1 cellular context compared by ENCODE assay signal in the genomic region with DNA sequence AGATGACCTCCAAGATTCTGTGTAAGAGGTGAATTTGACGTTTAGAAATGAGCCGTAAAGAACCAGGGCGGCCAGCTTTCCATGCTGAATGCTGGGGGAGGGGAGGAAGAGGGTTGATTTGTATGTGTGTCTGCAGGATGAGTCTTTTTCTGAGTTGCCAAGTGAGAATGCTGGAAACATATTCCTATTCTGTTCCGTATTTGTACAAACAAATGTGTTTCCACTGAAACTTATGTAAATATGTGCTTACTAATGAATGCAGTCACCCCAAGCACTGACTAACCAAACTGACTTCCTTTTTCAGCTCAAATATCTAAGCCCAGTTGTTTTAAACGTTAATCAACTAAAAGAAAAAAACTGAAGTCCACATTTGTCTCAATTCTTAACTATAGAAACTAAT.
TF ChIP-seq lines count a peak whose summit lies in the region.

No MANE protein-coding gene starts in this region.

TF ChIP-seq in GM23338, 12 proteins besides CTCF, POLR2A, EP300 and RAD21 (continued from another document):
- TF ChIP-seq, protein P1, sequence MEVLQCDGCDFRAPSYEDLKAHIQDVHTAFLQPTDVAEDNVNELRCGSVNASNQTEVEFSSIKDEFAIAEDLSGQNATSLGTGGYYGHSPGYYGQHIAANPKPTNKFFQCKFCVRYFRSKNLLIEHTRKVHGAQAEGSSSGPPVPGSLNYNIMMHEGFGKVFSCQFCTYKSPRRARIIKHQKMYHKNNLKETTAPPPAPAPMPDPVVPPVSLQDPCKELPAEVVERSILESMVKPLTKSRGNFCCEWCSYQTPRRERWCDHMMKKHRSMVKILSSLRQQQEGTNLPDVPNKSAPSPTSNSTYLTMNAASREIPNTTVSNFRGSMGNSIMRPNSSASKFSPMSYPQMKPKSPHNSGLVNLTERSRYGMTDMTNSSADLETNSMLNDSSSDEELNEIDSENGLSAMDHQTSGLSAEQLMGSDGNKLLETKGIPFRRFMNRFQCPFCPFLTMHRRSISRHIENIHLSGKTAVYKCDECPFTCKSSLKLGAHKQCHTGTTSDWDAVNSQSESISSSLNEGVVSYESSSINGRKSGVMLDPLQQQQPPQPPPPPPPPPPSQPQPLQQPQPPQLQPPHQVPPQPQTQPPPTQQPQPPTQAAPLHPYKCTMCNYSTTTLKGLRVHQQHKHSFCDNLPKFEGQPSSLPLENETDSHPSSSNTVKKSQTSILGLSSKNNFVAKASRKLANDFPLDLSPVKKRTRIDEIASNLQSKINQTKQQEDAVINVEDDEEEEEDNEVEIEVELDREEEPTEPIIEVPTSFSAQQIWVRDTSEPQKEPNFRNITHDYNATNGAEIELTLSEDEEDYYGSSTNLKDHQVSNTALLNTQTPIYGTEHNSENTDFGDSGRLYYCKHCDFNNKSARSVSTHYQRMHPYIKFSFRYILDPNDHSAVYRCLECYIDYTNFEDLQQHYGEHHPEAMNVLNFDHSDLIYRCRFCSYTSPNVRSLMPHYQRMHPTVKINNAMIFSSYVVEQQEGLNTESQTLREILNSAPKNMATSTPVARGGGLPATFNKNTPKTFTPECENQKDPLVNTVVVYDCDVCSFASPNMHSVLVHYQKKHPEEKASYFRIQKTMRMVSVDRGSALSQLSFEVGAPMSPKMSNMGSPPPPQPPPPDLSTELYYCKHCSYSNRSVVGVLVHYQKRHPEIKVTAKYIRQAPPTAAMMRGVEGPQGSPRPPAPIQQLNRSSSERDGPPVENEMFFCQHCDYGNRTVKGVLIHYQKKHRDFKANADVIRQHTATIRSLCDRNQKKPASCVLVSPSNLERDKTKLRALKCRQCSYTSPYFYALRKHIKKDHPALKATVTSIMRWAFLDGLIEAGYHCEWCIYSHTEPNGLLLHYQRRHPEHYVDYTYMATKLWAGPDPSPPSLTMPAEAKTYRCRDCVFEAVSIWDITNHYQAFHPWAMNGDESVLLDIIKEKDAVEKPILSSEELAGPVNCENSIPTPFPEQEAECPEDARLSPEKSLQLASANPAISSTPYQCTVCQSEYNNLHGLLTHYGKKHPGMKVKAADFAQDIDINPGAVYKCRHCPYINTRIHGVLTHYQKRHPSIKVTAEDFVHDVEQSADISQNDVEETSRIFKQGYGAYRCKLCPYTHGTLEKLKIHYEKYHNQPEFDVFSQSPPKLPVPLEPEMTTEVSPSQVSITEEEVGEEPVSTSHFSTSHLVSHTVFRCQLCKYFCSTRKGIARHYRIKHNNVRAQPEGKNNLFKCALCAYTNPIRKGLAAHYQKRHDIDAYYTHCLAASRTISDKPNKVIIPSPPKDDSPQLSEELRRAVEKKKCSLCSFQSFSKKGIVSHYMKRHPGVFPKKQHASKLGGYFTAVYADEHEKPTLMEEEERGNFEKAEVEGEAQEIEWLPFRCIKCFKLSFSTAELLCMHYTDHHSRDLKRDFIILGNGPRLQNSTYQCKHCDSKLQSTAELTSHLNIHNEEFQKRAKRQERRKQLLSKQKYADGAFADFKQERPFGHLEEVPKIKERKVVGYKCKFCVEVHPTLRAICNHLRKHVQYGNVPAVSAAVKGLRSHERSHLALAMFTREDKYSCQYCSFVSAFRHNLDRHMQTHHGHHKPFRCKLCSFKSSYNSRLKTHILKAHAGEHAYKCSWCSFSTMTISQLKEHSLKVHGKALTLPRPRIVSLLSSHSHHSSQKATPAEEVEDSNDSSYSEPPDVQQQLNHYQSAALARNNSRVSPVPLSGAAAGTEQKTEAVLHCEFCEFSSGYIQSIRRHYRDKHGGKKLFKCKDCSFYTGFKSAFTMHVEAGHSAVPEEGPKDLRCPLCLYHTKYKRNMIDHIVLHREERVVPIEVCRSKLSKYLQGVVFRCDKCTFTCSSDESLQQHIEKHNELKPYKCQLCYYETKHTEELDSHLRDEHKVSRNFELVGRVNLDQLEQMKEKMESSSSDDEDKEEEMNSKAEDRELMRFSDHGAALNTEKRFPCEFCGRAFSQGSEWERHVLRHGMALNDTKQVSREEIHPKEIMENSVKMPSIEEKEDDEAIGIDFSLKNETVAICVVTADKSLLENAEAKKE (CRISPR knock-in tag; IDR thresholded peaks at IDR 0.05), result no peak
